In the genomic region with DNA sequence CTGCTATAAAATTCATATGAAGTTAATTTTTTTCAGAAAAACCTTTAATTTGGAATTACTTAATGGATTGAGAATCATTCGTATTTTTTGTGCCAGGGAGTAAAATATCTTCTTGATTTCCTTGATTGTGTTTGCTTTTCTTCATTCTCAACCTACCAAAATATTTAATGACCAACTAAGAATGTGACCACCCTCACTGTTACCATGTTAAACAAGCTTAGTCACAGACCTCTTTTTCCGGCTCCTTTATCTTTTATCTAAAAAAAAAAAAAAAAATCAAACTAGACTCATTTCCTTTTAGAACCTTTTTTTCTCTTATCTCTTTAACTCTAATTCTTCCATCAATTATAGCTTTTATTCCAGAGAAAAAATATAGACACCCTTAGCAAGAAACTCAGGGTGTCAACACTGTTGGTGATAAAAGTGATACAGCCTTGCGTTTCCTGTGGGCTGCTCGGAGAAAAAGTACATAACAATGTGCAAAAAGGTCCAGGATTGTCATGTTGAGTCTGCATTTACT, we compare ENCODE assay signal across 17 cellular contexts. TPM values are rescaled to one million over a fixed set of nuclear protein-coding genes. Genes with fewer than 3 reads are reported as not detected.
DNase-seq lines count a peak whose midpoint lies in the region; FAIRE-seq and TF ChIP-seq lines count a peak whose summit lies in the region.
"Had no signal": no experiment of that assay in that cellular context is flagged by ENCODE, and none has a peak within 500 bp of the region (broad histone marks: within the 10 kb centered on the region; RNA-seq: fewer than 3 reads in every experiment).

No MANE protein-coding gene starts in this region.

- no peak for TF ChIP-seq POLR2A in ovary (IDR thresholded peaks at IDR 0.05)

- H3K4me2 ChIP-seq in astrocyte (ENCODE audit: low read length): peak overlapping the region; percentile 0

- H3K4me1 Mint-ChIP-seq in astrocyte (ENCODE audit: low read depth, unreplicated experiment): no peaks in the 10 kb centered on the region

- H2AFZ ChIP-seq in astrocyte (ENCODE audit: low read depth, low read length): no peak overlapping the region

- H3K4me3 ChIP-seq in BE2C (ENCODE audit: low read depth, low read length) (peak overlapping the region; percentile 41), astrocyte (ENCODE audit: insufficient read depth, low read depth, low read length) (no peak overlapping the region), fibroblast of pulmonary artery (replicated peaks; ENCODE audit: low read depth, low read length) (no peak overlapping the region), ovary (no peak overlapping the region)
- H3K4me3 ChIP-seq: GM12878 had no signal

- H3K27ac ChIP-seq in astrocyte (ENCODE audit: low read depth, low read length) (no peak overlapping the region), ovary (no peak overlapping the region)

- no peak for TF ChIP-seq EP300 in ovary (IDR thresholded peaks at IDR 0.05)

- no peaks in the 10 kb centered on the region for H3K79me2 ChIP-seq in astrocyte (ENCODE audit: insufficient read depth, low read length)

- H3K36me3 ChIP-seq in BE2C (no peaks in the 10 kb centered on the region; the same call in 1 of the 2 replicates), astrocyte (ENCODE audit: insufficient read depth, low read length) (no peaks in the 10 kb centered on the region), ovary (no peaks in the 10 kb centered on the region)

- H3K36me3 Mint-ChIP-seq in astrocyte (ENCODE audit: low read depth, unreplicated experiment): no peaks in the 10 kb centered on the region

- H3K9me3 Mint-ChIP-seq in astrocyte (ENCODE audit: unreplicated experiment): peaks cover 8% of the 10 kb centered on the region

- no peak overlapping the region for H3K27ac Mint-ChIP-seq in astrocyte (ENCODE audit: unreplicated experiment)

- H3K4me1 ChIP-seq in BE2C (peaks cover 13% of the 10 kb centered on the region), astrocyte (ENCODE audit: insufficient read depth, low read length) (peaks cover 6% of the 10 kb centered on the region), ovary (ENCODE audit: insufficient read depth) (no peaks in the 10 kb centered on the region)

- WGBS in ovary, 3 donors: 66 to 78% (median 73%) methylated on average over 4 of the region's 4 CpGs

- FAIRE-seq in astrocyte (lab: Jason Lieb, UNC): no peak
- FAIRE-seq: GM12878 had no signal

- H4K20me1 ChIP-seq in astrocyte (ENCODE audit: insufficient read depth, low read length): no peaks in the 10 kb centered on the region

- TF ChIP-seq CTCF in BE2C (IDR thresholded peaks at IDR 0.05; ENCODE audit: low read depth, low read length) (no peak), astrocyte (IDR thresholded peaks at IDR 0.05; ENCODE audit: insufficient read depth, low read depth, low read length) (no peak), fibroblast of pulmonary artery (IDR thresholded peaks at IDR 0.05; ENCODE audit: low read length, missing control alignments) (no peak), ovary (IDR thresholded peaks at IDR 0.05) (no peak)

- no peak overlapping the region for H3K9ac ChIP-seq in astrocyte (ENCODE audit: low read length)

- H3K27me3 Mint-ChIP-seq in astrocyte (ENCODE audit: low read depth, unreplicated experiment): no peaks in the 10 kb centered on the region

- H3K9me3 ChIP-seq in BE2C (no peaks in the 10 kb centered on the region), astrocyte (ENCODE audit: insufficient read depth, low read depth, low read length) (no peaks in the 10 kb centered on the region), ovary (no peaks in the 10 kb centered on the region)

- DNase-seq in BE2C (no peak), HT-29 (ENCODE audit: low spot score) (peak; percentile 43), astrocyte (ENCODE audit: low read depth) (peak; percentile 29), fibroblast of pulmonary artery (ENCODE audit: low read depth) (peak; percentile 30), AML-193 (lab: John Stamatoyannopoulos, UW) (no peak), ovary (no peak), ecto neural progenitor cell (ENCODE audit: low spot score) (no peak)
- no peak for DNase-seq in stimulated activated naive CD4-positive, alpha-beta T cell (lab: John Stamatoyannopoulos, UW)
- DNase-seq: DMS 273 treated with DMSO at 0.1 percent for 48 hours, HCEC 1CT, MV-4-11, NCI-H1417, NCI-H187 treated with DMSO at 0.1 percent for 48 hours, NCI-H2227 treated with DMSO at 0.1 percent for 48 hours, NCI-H526 had no signal

- H3K27me3 ChIP-seq in BE2C (no peaks in the 10 kb centered on the region), astrocyte (ENCODE audit: insufficient read depth, low read length) (no peaks in the 10 kb centered on the region), ovary (no peaks in the 10 kb centered on the region)

- no peak overlapping the region for H3K4me3 Mint-ChIP-seq in astrocyte (ENCODE audit: unreplicated experiment)

- intact Hi-C loops in ovary (cut with DNase I): no loop called here

RNA-seq across cellular contexts. Expression of a gene that starts 20.6 kb away (rescaled TPM):
- 0.54 TPM for polyA plus RNA-seq in BE2C (2012; ENCODE audit: insufficient read depth, insufficient read length, low read depth)
- not detected in 2 replicates for total RNA-seq in HT-29 (2014; rRNA removed; shearing (Covaris generic))
- total RNA-seq in astrocyte (not detected in 2 replicates), ovary (1 to 10 TPM in 2 of 7 donors, under 1 TPM in 5; 0.24 to 1.5 (median 0.77) TPM)
- 1 to 10 TPM in 1 of 2 donors, under 1 TPM in 1; 0.70 to 7.4 TPM for polyA plus RNA-seq in ovary
- total RNA-seq: GM12878, SK-MEL-5 had no signal
- polyA plus RNA-seq: GM12878 had no signal

Comparison
In these comparisons a context has a peak if more than half of its experiments do, and no peak if none do; other contexts are left out.
1. DNase-seq: peak in HT-29 (single experiment), astrocyte (single experiment) and fibroblast of pulmonary artery (single experiment); none in BE2C (single experiment), AML-193 (0 of 2), ovary (0 of 5), stimulated activated naive CD4-positive, alpha-beta T cell (0 of 6) and ecto neural progenitor cell (single experiment).